ENCODE assay signal across 20 cellular contexts in genomic region chr1:244112646-244113045, GRCh38.
DNase-seq lines count a peak whose midpoint lies in the region; ATAC-seq and TF ChIP-seq lines count a peak whose summit lies in the region.
"Had no signal": no experiment of that assay in that cellular context is flagged by ENCODE, and none has a peak within 500 bp of the region (broad histone marks: within the 10 kb centered on the region; RNA-seq: fewer than 3 reads in every experiment).

No MANE protein-coding gene starts in this region.

- H3K4me1 ChIP-seq in SJSA1 (replicated peaks) (peaks cover 37% of the 10 kb centered on the region), endodermal cell (ENCODE audit: control insufficient read depth, insufficient read depth, low read length) (no peaks in the 10 kb centered on the region), gastrocnemius medialis (no peaks in the 10 kb centered on the region)
- H3K4me1 ChIP-seq: parathyroid adenoma had no signal

- intact Hi-C loops in gastrocnemius medialis (cut with DNase I; ENCODE audit: low total_unique reads): no loop called here
- intact Hi-C loops in CD14-positive monocyte (cut with micrococcal nuclease): no loop called here

- no peak for TF ChIP-seq CTCF in osteocyte (IDR thresholded peaks at IDR 0.05)
- TF ChIP-seq CTCF in endodermal cell (conservative IDR thresholded peaks at IDR 0.05): no peak
- no peak for TF ChIP-seq CTCF in gastrocnemius medialis (IDR thresholded peaks at IDR 0.05 in 4 of 5, conservative IDR thresholded peaks at IDR 0.05 in 1 of 5)
- TF ChIP-seq CTCF in CD14-positive monocyte (IDR thresholded peaks at IDR 0.05): no peak

- H3K27ac Mint-ChIP-seq in osteocyte (ENCODE audit: unreplicated experiment) (peak overlapping the region; percentile 87), endodermal cell (no peak overlapping the region), CD14-positive monocyte (no peak overlapping the region)

- H3K36me3 Mint-ChIP-seq in osteocyte (ENCODE audit: unreplicated experiment) (no peaks in the 10 kb centered on the region), endodermal cell (ENCODE audit: low read depth) (no peaks in the 10 kb centered on the region), CD14-positive monocyte (no peaks in the 10 kb centered on the region)

- H3K4me1 Mint-ChIP-seq in osteocyte (ENCODE audit: unreplicated experiment): peaks cover 47% of the 10 kb centered on the region
- H3K4me1 Mint-ChIP-seq in endodermal cell: peaks cover 3% of the 10 kb centered on the region
- no peaks in the 10 kb centered on the region for H3K4me1 Mint-ChIP-seq in CD14-positive monocyte

- TF ChIP-seq POLR2A in gastrocnemius medialis (IDR thresholded peaks at IDR 0.05): no peak

- H3K4me3 ChIP-seq in SJSA1 (no peak overlapping the region), endodermal cell (ENCODE audit: low read length) (no peak overlapping the region), gastrocnemius medialis (no peak overlapping the region)
- H3K4me3 ChIP-seq: dorsolateral prefrontal cortex, esophagus muscularis mucosa, skin epidermis had no signal

- WGBS in endodermal cell (ENCODE audit: insufficient coverage in 1 of 2, insufficient read length in 1 of 2), 2 experiments: 57 to 77% methylated on average over 1 of the region's 1 CpG

- H3K27me3 ChIP-seq in SJSA1 (replicated peaks) (no peaks in the 10 kb centered on the region), endodermal cell (ENCODE audit: control insufficient read depth, insufficient read depth, low read length, poor library complexity, severe bottlenecking) (no peaks in the 10 kb centered on the region), gastrocnemius medialis (no peaks in the 10 kb centered on the region)
- H3K27me3 ChIP-seq: esophagus muscularis mucosa had no signal

- ATAC-seq in gastrocnemius medialis: no peak
- ATAC-seq in GM21529 (IDR thresholded peaks at IDR 0.05; ENCODE audit: unreplicated experiment): no peak
- ATAC-seq: left lobe of liver had no signal

- H3K9me3 Mint-ChIP-seq in osteocyte (ENCODE audit: unreplicated experiment) (peaks cover 3% of the 10 kb centered on the region), endodermal cell (peaks cover 3% of the 10 kb centered on the region), CD14-positive monocyte (peaks cover 0 to 6% (median 0%) of the 10 kb centered on the region in 7 donors)

- H3K4me3 Mint-ChIP-seq in osteocyte (ENCODE audit: unreplicated experiment) (peak overlapping the region; percentile 3), endodermal cell (no peak overlapping the region), CD14-positive monocyte (no peak overlapping the region)

- peak overlapping the region; percentile 89 for H3K27ac ChIP-seq in SJSA1
- H3K27ac ChIP-seq in endodermal cell (ENCODE audit: low read depth, low read length): no peak overlapping the region
- no peak overlapping the region for H3K27ac ChIP-seq in gastrocnemius medialis
- H3K27ac ChIP-seq: C4-2B, dorsolateral prefrontal cortex, esophagus muscularis mucosa, parathyroid adenoma, skin epidermis had no signal

- no peaks in the 10 kb centered on the region for H3K27me3 Mint-ChIP-seq in osteocyte (ENCODE audit: unreplicated experiment)
- H3K27me3 Mint-ChIP-seq in endodermal cell (ENCODE audit: insufficient read depth): no peaks in the 10 kb centered on the region
- peaks cover 1 to 3% (median 2%) of the 10 kb centered on the region in 3 donors for H3K27me3 Mint-ChIP-seq in CD14-positive monocyte (ENCODE audit: low read depth in 3 of 3)

- no peak overlapping the region for H3K9ac ChIP-seq in endodermal cell (ENCODE audit: extremely low read depth, low read length, poor library complexity, severe bottlenecking)
- H3K9ac ChIP-seq: parathyroid adenoma had no signal

- in situ Hi-C loops in gastrocnemius medialis (cut with MboI; ENCODE audit: low sequenced_read_pairs in 4 of 4): no loop called here

- peak; percentile 73 for DNase-seq in ELR (ENCODE audit: low read depth)
- DNase-seq in SJSA1 (ENCODE audit: low read depth in 1 of 2, low spot score in 2 of 2): peak in 1 of 2 experiments; percentile 83
- peak; percentile 92 for DNase-seq in fibroblast of peridontal ligament (ENCODE audit: extremely low read depth)
- no peak for DNase-seq in osteocyte (ENCODE audit: extremely low spot score, unreplicated experiment)
- DNase-seq in endodermal cell: no peak
- DNase-seq in gastrocnemius medialis: no peak
- no peak for DNase-seq in CD14-positive monocyte (ENCODE audit: low spot score)
- DNase-seq: activated CD4-positive, CD25-positive, alpha-beta regulatory T cell; anterior cingulate cortex; DMS79; dorsolateral prefrontal cortex; NCI-H1436; NCI-H446 treated with DMSO at 0.1 percent for 48 hours; SHP77 treated with DMSO at 0.1 percent for 48 hours had no signal

- H3K9me3 ChIP-seq in SJSA1 (replicated peaks): no peaks in the 10 kb centered on the region
- no peaks in the 10 kb centered on the region for H3K9me3 ChIP-seq in endodermal cell (ENCODE audit: control insufficient read depth, low read length)
- no peaks in the 10 kb centered on the region for H3K9me3 ChIP-seq in gastrocnemius medialis
- H3K9me3 ChIP-seq: esophagus muscularis mucosa had no signal

- no peaks in the 10 kb centered on the region for H3K36me3 ChIP-seq in SJSA1
- H3K36me3 ChIP-seq in endodermal cell (ENCODE audit: control insufficient read depth, insufficient read depth, low read length): no peaks in the 10 kb centered on the region
- H3K36me3 ChIP-seq in gastrocnemius medialis: no peaks in the 10 kb centered on the region
- H3K36me3 ChIP-seq: esophagus muscularis mucosa had no signal

Comparison
In these comparisons a context has a peak if more than half of its experiments do, and no peak if none do; other contexts are left out.
1. DNase-seq: peak in ELR (single experiment) and fibroblast of peridontal ligament (single experiment); none in osteocyte (single experiment), endodermal cell (single experiment), gastrocnemius medialis (0 of 2) and CD14-positive monocyte (single experiment).